11 cellular contexts compared by ENCODE assay signal in the genomic region with DNA sequence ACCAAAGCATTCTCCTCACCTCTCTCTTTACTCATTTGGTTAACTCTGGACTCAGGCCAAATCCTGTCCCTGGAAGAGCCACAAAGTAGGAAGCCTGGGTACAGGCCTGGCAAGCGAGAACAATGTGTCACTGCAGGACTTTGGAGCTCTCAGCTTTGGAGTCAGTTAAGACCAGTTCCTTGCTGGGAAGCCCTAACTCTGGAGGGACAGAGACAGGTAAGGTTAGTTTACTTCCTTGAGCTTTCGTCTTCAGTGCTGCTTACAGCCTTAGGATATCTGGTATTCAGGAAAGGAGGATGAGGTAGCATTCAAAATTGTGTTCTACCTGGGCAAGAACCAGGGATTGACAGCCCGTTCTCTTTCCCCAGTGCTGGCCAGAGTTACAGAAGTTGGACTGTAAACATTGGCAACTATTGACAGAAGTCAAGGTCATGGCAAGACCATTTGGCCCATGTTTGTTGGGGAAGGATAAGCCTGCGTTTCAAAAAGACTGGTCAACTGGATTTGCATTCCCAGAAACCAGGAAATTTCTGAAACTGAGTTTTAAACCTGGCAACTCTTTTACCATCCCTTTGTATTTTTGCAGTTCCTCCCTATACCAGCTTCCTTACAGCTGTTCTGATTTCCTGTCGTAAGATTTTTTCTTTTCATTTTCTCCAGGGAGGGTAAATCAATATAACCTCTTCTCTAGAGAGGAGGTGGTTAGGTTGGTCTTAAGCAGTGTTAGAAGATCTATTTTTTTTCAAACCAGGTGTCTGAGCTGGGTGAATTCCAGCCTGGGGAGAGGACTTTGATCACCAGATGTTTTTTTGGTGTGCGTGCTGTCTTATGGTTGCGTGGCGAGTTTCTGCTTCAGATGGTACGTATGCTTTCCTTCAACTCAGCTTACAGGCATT. TPM values are rescaled to one million over a fixed set of nuclear protein-coding genes. Genes with fewer than 3 reads are reported as not detected.
A peak's percentile ranks its signal among the peaks of the same experiment; 100 is the strongest.
DNase-seq lines count a peak whose midpoint lies in the region; ATAC-seq and TF ChIP-seq lines count a peak whose summit lies in the region.
"Had no signal": no experiment of that assay in that cellular context is flagged by ENCODE, and none has a peak within 500 bp of the region (broad histone marks: within the 10 kb centered on the region; RNA-seq: fewer than 3 reads in every experiment).

A gene with protein sequence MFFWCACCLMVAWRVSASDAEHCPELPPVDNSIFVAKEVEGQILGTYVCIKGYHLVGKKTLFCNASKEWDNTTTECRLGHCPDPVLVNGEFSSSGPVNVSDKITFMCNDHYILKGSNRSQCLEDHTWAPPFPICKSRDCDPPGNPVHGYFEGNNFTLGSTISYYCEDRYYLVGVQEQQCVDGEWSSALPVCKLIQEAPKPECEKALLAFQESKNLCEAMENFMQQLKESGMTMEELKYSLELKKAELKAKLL (plus strand): TSS at position 130 of the 896 bp plus-strand sequence. CDS start 672 bp downstream, at position 802.

- H3K27me3 ChIP-seq in body of pancreas (no peaks in the 10 kb centered on the region), neural progenitor cell (no peaks in the 10 kb centered on the region)

- no peaks in the 10 kb centered on the region for H3K36me3 Mint-ChIP-seq in neural progenitor cell

- no peak within 1 kb of the TSS for H3K4me3 ChIP-seq in LNCaP clone FGC (ENCODE audit: low read depth, low read length)
- no peak within 1 kb of the TSS for H3K4me3 ChIP-seq in body of pancreas
- no peak within 1 kb of the TSS for H3K4me3 ChIP-seq in neural progenitor cell

- TF ChIP-seq CTCF in GM10266 (IDR thresholded peaks at IDR 0.05; ENCODE audit: control insufficient read depth, insufficient read depth, low read depth, missing control alignments): no peak
- no peak for TF ChIP-seq CTCF in LNCaP clone FGC (IDR thresholded peaks at IDR 0.05; ENCODE audit: control insufficient read depth, extremely low read depth, insufficient read depth)
- no peak for TF ChIP-seq CTCF in body of pancreas (IDR thresholded peaks at IDR 0.05)
- TF ChIP-seq CTCF in neural progenitor cell (IDR thresholded peaks at IDR 0.05): no peak

- no peaks in the 10 kb centered on the region for H3F3A ChIP-seq in neural progenitor cell (ENCODE audit: low read depth)

- H3K4me1 Mint-ChIP-seq in neural progenitor cell: peaks cover 2% of the 10 kb centered on the region

- H3K4me3 Mint-ChIP-seq in neural progenitor cell: no peak within 1 kb of the TSS

- intact Hi-C loops in body of pancreas (cut with DNase I): no loop called here

- no peak for TF ChIP-seq POLR2A in body of pancreas (IDR thresholded peaks at IDR 0.05)

- H3K79me2 ChIP-seq in neural progenitor cell (ENCODE audit: low read depth): no peaks in the 10 kb centered on the region

- no peak within 1 kb of the TSS for H3K9ac ChIP-seq in neural progenitor cell

- H3K4me1 ChIP-seq in body of pancreas (peaks cover 38% of the 10 kb centered on the region), neural progenitor cell (no peaks in the 10 kb centered on the region)

- in situ Hi-C loops in KBM-7 (cut with MboI; ENCODE audit: low pct_unique_long_range_greater_than_20kb, low sequenced_read_pairs): no loop called here

- no peak within 1 kb of the TSS for H3K27ac Mint-ChIP-seq in neural progenitor cell

- peak; percentile 84 for ATAC-seq in body of pancreas

- H3K9me3 ChIP-seq in body of pancreas: no peaks in the 10 kb centered on the region
- H3K9me3 ChIP-seq in neural progenitor cell (ENCODE audit: low read depth): no peaks in the 10 kb centered on the region
- H3K9me3 ChIP-seq: neutrophil had no signal

- H3K27ac ChIP-seq in body of pancreas (peak within 1 kb of the TSS; percentile 41 to 71 (median 64)), neural progenitor cell (no peak within 1 kb of the TSS)
- H3K27ac ChIP-seq: epithelial cell of prostate, neutrophil had no signal

- no peaks in the 10 kb centered on the region for H3K9me3 Mint-ChIP-seq in neural progenitor cell

- DNase-seq in GM10266 (ENCODE audit: extremely low spot score) (peak; percentile 13), LNCaP clone FGC (ENCODE audit: low read depth) (peak; percentile 7), body of pancreas (peak; percentile 57 to 84 (median 74)), neural progenitor cell (ENCODE audit: low spot score) (peak; percentile 9), NOMO-1 treated with DMSO at 0.1 percent for 48 hours (lab: John Stamatoyannopoulos, UW; ENCODE audit: unreplicated experiment) (no peak), Ammon's horn (ENCODE audit: low spot score) (no peak), KBM-7 (no peak), iPS-NIHi11 (ENCODE audit: low spot score) (no peak)
- DNase-seq: activated CD8-positive, alpha-beta memory T cell treated with anti-CD3 and anti-CD28 coated beads, Interleukin-2, amount 50 U/mL, for 4 hours had no signal

- no peaks in the 10 kb centered on the region for H4K20me1 ChIP-seq in neural progenitor cell (ENCODE audit: low read depth)

- H3K27me3 Mint-ChIP-seq in neural progenitor cell (ENCODE audit: insufficient read depth, low read depth): no peaks in the 10 kb centered on the region

- H3K36me3 ChIP-seq in body of pancreas (replicated peaks in 1 of 2; ENCODE audit: insufficient read depth in 1 of 2, low read depth in 2 of 2) (no peaks in the 10 kb centered on the region), neural progenitor cell (no peaks in the 10 kb centered on the region)
- H3K36me3 ChIP-seq: neutrophil had no signal

- no peak within 1 kb of the TSS for H3K4me2 ChIP-seq in neural progenitor cell

- WGBS in body of pancreas, 2 donors: 32 to 39% methylated on average over 9 of the region's 9 CpGs

- no peak within 1 kb of the TSS for H2AFZ ChIP-seq in neural progenitor cell (replicated peaks)

RNA-seq across cellular contexts. Expression of the gene that starts here (rescaled TPM):
- 10 to 100 TPM in 1 of 2 donors, not detected in 1; 11.9 TPM for total RNA-seq in body of pancreas
- not detected in 2 replicates for total RNA-seq in neural progenitor cell (ENCODE audit: low replicate concordance)

Comparison
In these comparisons a context has a peak if more than half of its experiments do, and no peak if none do; other contexts are left out.
1. Peak in DNase-seq in neural progenitor cell; RNA of the gene not detected or under 1 TPM.
2. DNase-seq: peak in GM10266 (single experiment), LNCaP clone FGC (single experiment) and body of pancreas (4 of 4); none in NOMO-1 treated with DMSO at 0.1 percent for 48 hours (single experiment), Ammon's horn (single experiment), KBM-7 (single experiment) and iPS-NIHi11 (single experiment).